In the genomic region with DNA sequence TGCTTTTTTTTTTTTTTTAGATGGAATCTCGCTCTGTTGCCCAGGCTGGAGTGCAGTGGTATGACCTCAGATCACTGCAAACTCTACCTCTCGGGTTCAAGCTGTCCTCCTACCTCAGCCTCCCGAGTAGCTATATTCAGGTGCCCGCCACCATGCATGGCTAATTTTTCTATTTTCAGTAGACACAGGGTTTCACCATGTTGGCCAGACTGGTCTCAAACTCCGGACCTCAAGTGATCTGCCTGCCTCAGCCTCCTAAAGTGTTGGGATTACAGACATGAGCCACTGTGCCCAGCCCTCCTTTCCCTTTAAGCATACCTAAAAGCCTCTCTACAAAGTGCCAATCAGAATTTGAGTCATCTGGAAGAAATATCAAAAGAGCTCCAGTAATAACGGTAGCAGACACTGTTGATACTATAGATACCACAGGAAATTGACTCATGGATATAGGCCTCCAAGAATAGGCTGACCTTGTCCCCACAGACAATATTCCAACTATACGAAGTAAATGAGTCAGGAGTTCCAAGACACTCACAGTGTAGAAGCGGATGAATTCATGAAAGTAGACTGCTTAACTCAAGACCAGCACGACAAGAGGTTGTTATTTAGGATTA, we compare ENCODE assay signal across 2 cellular contexts.
TF ChIP-seq lines count a peak whose summit lies in the region.

No MANE protein-coding gene starts in this region.

TF ChIP-seq in SK-N-SH, 30 proteins besides CTCF, POLR2A, EP300 and RAD21:
- peak; percentile 34; the same call in 1 of the 2 replicates for TF ChIP-seq MEF2A (IDR thresholded peaks at IDR 0.05; ENCODE audit: borderline replicate concordance, low read depth)

TF ChIP-seq in endothelial cell of umbilical vein, 7 proteins besides CTCF, POLR2A, EP300 and RAD21:
- TF ChIP-seq FOS (IDR thresholded peaks at IDR 0.05; ENCODE audit: borderline replicate concordance, insufficient read depth, low read length) (peak; percentile 10), JUN (IDR thresholded peaks at IDR 0.05; ENCODE audit: borderline replicate concordance, insufficient read depth, insufficient read length, low read depth) (peak; percentile 52)
TF ChIP-seq in endothelial cell of umbilical vein: peak in this region for 2; not testable (repeated sequence) for 5.
